8 cellular contexts compared by ENCODE assay signal in the genomic region with DNA sequence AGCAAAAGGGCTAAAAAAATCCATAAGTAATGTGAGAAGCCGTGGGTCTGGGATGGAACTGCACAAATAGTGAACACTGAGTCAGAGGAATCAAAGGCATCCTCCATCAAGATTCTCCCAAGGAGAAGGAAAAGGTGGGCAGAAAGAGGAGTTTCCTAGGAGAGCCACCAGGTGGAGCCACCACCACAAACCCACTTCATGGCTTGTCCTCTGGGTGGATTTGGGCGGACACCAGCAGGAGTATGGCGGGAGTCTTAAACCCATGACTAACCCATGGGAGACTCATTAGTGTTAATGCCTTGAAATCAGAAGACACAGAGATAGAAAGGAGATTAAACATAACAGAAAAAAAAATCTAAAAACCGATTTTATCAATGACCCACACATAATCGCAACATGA.
DNase-seq lines count a peak whose midpoint lies in the region; ATAC-seq and TF ChIP-seq lines count a peak whose summit lies in the region.

No MANE protein-coding gene starts in this region.

- peaks cover 64% of the 10 kb centered on the region for H3K4me1 Mint-ChIP-seq in activated CD4-positive, alpha-beta memory T cell treated with anti-CD3 and anti-CD28 coated beads, Interleukin-2, amount 10 ng/mL, durations not matched to agents 7 days and 5 days
- H3K4me1 Mint-ChIP-seq in nephron progenitor cell: peaks cover 11% of the 10 kb centered on the region

- POLR2A ChIA-PET in AG04449 (lab: Yijun Ruan, JAX): no interaction called here
- POLR2A ChIA-PET in activated CD4-positive, alpha-beta memory T cell treated with anti-CD3 and anti-CD28 coated beads, Interleukin-2, amount 10 ng/mL, durations not matched to agents 7 days and 5 days (lab: Charles Lee): no interaction called here

- H3K9me3 Mint-ChIP-seq in activated CD4-positive, alpha-beta memory T cell treated with anti-CD3 and anti-CD28 coated beads, Interleukin-2, amount 10 ng/mL, durations not matched to agents 7 days and 5 days: no peaks in the 10 kb centered on the region
- H3K9me3 Mint-ChIP-seq in nephron progenitor cell: peaks cover 54% of the 10 kb centered on the region

- peaks cover 47% of the 10 kb centered on the region for H3K36me3 Mint-ChIP-seq in activated CD4-positive, alpha-beta memory T cell treated with anti-CD3 and anti-CD28 coated beads, Interleukin-2, amount 10 ng/mL, durations not matched to agents 7 days and 5 days (ENCODE audit: low read depth)
- peaks cover 4% of the 10 kb centered on the region for H3K36me3 Mint-ChIP-seq in nephron progenitor cell (ENCODE audit: low read depth)

- TF ChIP-seq CTCF in AG04449 (IDR thresholded peaks at IDR 0.05; ENCODE audit: insufficient read depth, low read length, missing control alignments) (peak; percentile 65), GM12865 (IDR thresholded peaks at IDR 0.05; ENCODE audit: insufficient read depth, low read depth, low read length, missing control alignments) (peak; percentile 54), nephron progenitor cell (IDR thresholded peaks at IDR 0.05) (peak; percentile 56)

- CTCF ChIA-PET in AG04449 (lab: Yijun Ruan, JAX): interaction anchor here (1.1 to 1.7 kb wide), 2 partner anchors 11 to 149 kb away, joined by 3 to 4 read pairs; no protein-coding TSS in a partner anchor
- CTCF ChIA-PET in activated CD4-positive, alpha-beta memory T cell treated with anti-CD3 and anti-CD28 coated beads, Interleukin-2, amount 10 ng/mL, durations not matched to agents 7 days and 5 days (lab: Charles Lee): interaction anchor here (1.4 kb wide), 1 partner anchor 151 kb away, joined by 4 read pairs; no protein-coding TSS in a partner anchor

- no peak overlapping the region for H3K27ac Mint-ChIP-seq in activated CD4-positive, alpha-beta memory T cell treated with anti-CD3 and anti-CD28 coated beads, Interleukin-2, amount 10 ng/mL, durations not matched to agents 7 days and 5 days
- no peak overlapping the region for H3K27ac Mint-ChIP-seq in nephron progenitor cell

- no peak overlapping the region for H3K4me3 Mint-ChIP-seq in activated CD4-positive, alpha-beta memory T cell treated with anti-CD3 and anti-CD28 coated beads, Interleukin-2, amount 10 ng/mL, durations not matched to agents 7 days and 5 days
- no peak overlapping the region for H3K4me3 Mint-ChIP-seq in nephron progenitor cell

- no peak for ATAC-seq in GM19324 (IDR thresholded peaks at IDR 0.05; ENCODE audit: low FRiP score, unreplicated experiment)

- no peak for TF ChIP-seq POLR2A in erythroblast (IDR thresholded peaks at IDR 0.05; ENCODE audit: low read length)

- DNase-seq in AG04449 (ENCODE audit: low read depth, low spot score) (peak; percentile 9), GM12865 (ENCODE audit: low read depth) (peak; percentile 40), NCI-H510A treated with DMSO at 0.1 percent for 48 hours (lab: John Stamatoyannopoulos, UW) (peak; percentile 4), erythroblast (lab: John Stamatoyannopoulos, UW) (peak; percentile 62 to 76), nephron progenitor cell (peak; percentile 54), posterior vena cava (ENCODE audit: low spot score) (no peak)
- peak; percentile 50 for DNase-seq in activated CD4-positive, alpha-beta memory T cell treated with anti-CD3 and anti-CD28 coated beads, Interleukin-2, amount 10 ng/mL, durations not matched to agents 7 days and 5 days

- no peaks in the 10 kb centered on the region for H3K27me3 Mint-ChIP-seq in activated CD4-positive, alpha-beta memory T cell treated with anti-CD3 and anti-CD28 coated beads, Interleukin-2, amount 10 ng/mL, durations not matched to agents 7 days and 5 days
- H3K27me3 Mint-ChIP-seq in nephron progenitor cell (ENCODE audit: low read depth, poor library complexity): peaks cover 3% of the 10 kb centered on the region

- intact Hi-C loops in posterior vena cava (cut with DNase I): loop anchor here in 1 of 2 donors (10.0 kb wide), 1 partner anchor 145 kb away; a partner anchor contains a TSS

- H3K4me3 ChIP-seq in AG04449 (ENCODE audit: low read depth, low read length): no peak overlapping the region
- no peak overlapping the region for H3K4me3 ChIP-seq in GM12865 (ENCODE audit: low read depth, low read length)
